In the genomic region with DNA sequence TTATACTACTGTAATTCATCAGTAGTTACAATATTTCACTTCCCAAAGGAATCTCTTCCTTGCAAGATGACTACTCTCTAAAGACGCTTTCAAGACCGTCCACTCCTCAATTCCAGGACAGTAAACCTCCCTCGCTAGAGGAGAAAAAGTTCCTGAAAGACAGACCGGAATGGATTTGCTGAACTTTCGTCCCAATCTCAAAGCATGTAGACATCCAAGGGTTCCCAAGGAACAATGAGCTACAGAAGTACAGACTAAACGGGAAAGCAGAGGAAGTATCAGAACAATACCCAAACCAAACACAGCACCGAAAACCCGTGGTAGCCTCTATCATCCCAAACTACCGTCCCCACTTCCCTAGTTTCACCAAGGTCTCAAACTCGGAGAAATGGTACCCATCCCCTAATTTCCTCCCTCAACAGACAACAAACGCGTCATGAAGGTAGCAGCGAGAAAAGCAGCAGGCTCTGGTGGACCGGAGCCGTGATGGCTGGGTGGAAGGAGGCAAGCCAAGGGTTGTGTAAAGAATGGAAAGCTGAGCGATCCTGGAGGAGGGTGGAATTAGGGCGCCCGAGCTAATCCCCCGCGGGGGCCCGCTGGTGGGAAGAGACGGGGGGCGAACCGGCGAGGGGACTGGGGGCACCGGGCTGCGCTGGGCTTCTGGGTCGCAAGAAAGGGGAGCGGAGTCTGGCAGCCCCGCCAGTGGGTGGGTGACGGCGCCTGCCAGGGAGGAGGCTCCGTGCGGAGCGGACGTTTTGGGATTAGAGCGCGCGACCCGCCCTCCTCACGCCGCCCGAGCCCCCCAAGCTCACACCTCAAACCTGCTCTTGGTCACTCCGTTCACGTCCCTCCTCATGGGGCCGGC, we compare ENCODE assay signal across 1 cellular context.
A peak's percentile ranks its signal among the peaks of the same experiment; 100 is the strongest.
TF ChIP-seq lines count a peak whose summit lies in the region.

No MANE protein-coding gene starts in this region.

TF ChIP-seq in K562, 482 proteins besides CTCF, POLR2A, EP300 and RAD21:
- TF ChIP-seq RUNX1 (IDR thresholded peaks at IDR 0.05; ENCODE audit: low read depth) (no peak), LEF1 (IDR thresholded peaks at IDR 0.05) (no peak), SRSF3 (IDR thresholded peaks at IDR 0.05; ENCODE audit: insufficient read depth, low read length) (0 out of 2 replicates have a peak, but pooled peaks have one; percentile 42), KDM1A (IDR thresholded peaks at IDR 0.05) (no peak), TBP (optimal IDR thresholded peaks at IDR 0.05; ENCODE audit: low read depth, low read length) (no peak), BDP1 (IDR thresholded peaks at IDR 0.05; ENCODE audit: insufficient read depth, insufficient read length) (no peak), SMAD2 (IDR thresholded peaks at IDR 0.05; ENCODE audit: low read depth, low read length) (no peak), HDAC2 (IDR thresholded peaks at IDR 0.05) (0 out of 2 replicates have a peak, but pooled peaks have one; percentile 14), SLC30A9 (CRISPR knock-in tag; IDR thresholded peaks at IDR 0.05) (no peak), ILF3 (IDR thresholded peaks at IDR 0.05; ENCODE audit: borderline replicate concordance) (no peak), CHD1 (IDR thresholded peaks at IDR 0.05; ENCODE audit: low read length) (peak; percentile 84), TCF7L2 (IDR thresholded peaks at IDR 0.05; ENCODE audit: low read depth, low read length) (no peak), ZKSCAN1 (IDR thresholded peaks at IDR 0.05; ENCODE audit: low read depth, low read length) (0 out of 2 replicates have a peak, but pooled peaks have one; percentile 34), RB1 (IDR thresholded peaks at IDR 0.05; ENCODE audit: low read depth) (0 out of 2 replicates have a peak, but pooled peaks have one; percentile 16), KHSRP (IDR thresholded peaks at IDR 0.05) (no peak), ZNF232 (CRISPR knock-in tag; IDR thresholded peaks at IDR 0.05) (no peak), NR2C2 (CRISPR knock-in tag; IDR thresholded peaks at IDR 0.05) (no peak), NR2C2 (tag; IDR thresholded peaks at IDR 0.05) (no peak), ZNF695 (CRISPR knock-in tag; IDR thresholded peaks at IDR 0.05) (no peak), KLF10 (CRISPR knock-in tag; IDR thresholded peaks at IDR 0.05) (no peak), ZBTB7A (IDR thresholded peaks at IDR 0.05; ENCODE audit: borderline replicate concordance, control insufficient read depth, low read depth, low read length) (0 out of 2 replicates have a peak, but pooled peaks have one; percentile 63), NFIX (CRISPR knock-in tag; IDR thresholded peaks at IDR 0.05; ENCODE audit: low read depth) (no peak), PYGO2 (tag; IDR thresholded peaks at IDR 0.05) (no peak), ZNF23 (CRISPR knock-in tag; IDR thresholded peaks at IDR 0.05) (no peak), FOXK2 (conservative IDR thresholded peaks at IDR 0.05 in 1 of 2, IDR thresholded peaks at IDR 0.05 in 1 of 2; ENCODE audit: low read depth in 2 of 2) (no peak), DACH1 (IDR thresholded peaks at IDR 0.05; ENCODE audit: partially characterized antibody) (no peak), PCBP1 (IDR thresholded peaks at IDR 0.05; ENCODE audit: low read depth, low read length, poor library complexity, severe bottlenecking) (no peak), SMAD1 (IDR thresholded peaks at IDR 0.05; ENCODE audit: low read depth, low read length, partially characterized antibody) (peak; percentile 44), HNRNPH1 (optimal IDR thresholded peaks at IDR 0.05; ENCODE audit: low read depth, low read length) (no peak), POLR3G (IDR thresholded peaks at IDR 0.05; ENCODE audit: extremely low read depth, insufficient read length, insufficient replicate concordance) (no peak), HEY1 (CRISPR knock-in tag; IDR thresholded peaks at IDR 0.05; ENCODE audit: borderline replicate concordance) (no peak), ARHGAP35 (IDR thresholded peaks at IDR 0.05; ENCODE audit: partially characterized antibody) (no peak), ZC3H4 (CRISPR knock-in tag; IDR thresholded peaks at IDR 0.05; ENCODE audit: borderline replicate concordance) (0 out of 2 replicates have a peak, but pooled peaks have one; percentile 38), ZNF696 (CRISPR knock-in tag; conservative IDR thresholded peaks at IDR 0.05) (no peak), MEIS2 (IDR thresholded peaks at IDR 0.05; ENCODE audit: partially characterized antibody) (no peak), CTBP1 (IDR thresholded peaks at IDR 0.05; ENCODE audit: borderline replicate concordance) (no peak), JUN (IDR thresholded peaks at IDR 0.05; ENCODE audit: borderline replicate concordance, low read depth, low read length) (no peak), JUN (CRISPR knock-in tag; IDR thresholded peaks at IDR 0.05; ENCODE audit: borderline replicate concordance) (no peak), ZNF324 (CRISPR knock-in tag; IDR thresholded peaks at IDR 0.05) (no peak), SIN3A (IDR thresholded peaks at IDR 0.05; ENCODE audit: borderline replicate concordance in 2 of 2, control insufficient read depth in 1 of 2, low read depth in 2 of 2, low read length in 2 of 2) (0 out of 4 replicates have a peak, but pooled peaks of 1 of the 2 experiments have one; percentile 18), TSC22D4 (tag; IDR thresholded peaks at IDR 0.05) (no peak), PML (IDR thresholded peaks at IDR 0.05; ENCODE audit: low read length) (0 out of 2 replicates have a peak, but pooled peaks have one; percentile 8), ELF2 (CRISPR knock-in tag; IDR thresholded peaks at IDR 0.05) (no peak), NFE2L1 (tag; IDR thresholded peaks at IDR 0.05; ENCODE audit: borderline replicate concordance, low read depth) (no peak)
- TF ChIP-seq, protein P1, sequence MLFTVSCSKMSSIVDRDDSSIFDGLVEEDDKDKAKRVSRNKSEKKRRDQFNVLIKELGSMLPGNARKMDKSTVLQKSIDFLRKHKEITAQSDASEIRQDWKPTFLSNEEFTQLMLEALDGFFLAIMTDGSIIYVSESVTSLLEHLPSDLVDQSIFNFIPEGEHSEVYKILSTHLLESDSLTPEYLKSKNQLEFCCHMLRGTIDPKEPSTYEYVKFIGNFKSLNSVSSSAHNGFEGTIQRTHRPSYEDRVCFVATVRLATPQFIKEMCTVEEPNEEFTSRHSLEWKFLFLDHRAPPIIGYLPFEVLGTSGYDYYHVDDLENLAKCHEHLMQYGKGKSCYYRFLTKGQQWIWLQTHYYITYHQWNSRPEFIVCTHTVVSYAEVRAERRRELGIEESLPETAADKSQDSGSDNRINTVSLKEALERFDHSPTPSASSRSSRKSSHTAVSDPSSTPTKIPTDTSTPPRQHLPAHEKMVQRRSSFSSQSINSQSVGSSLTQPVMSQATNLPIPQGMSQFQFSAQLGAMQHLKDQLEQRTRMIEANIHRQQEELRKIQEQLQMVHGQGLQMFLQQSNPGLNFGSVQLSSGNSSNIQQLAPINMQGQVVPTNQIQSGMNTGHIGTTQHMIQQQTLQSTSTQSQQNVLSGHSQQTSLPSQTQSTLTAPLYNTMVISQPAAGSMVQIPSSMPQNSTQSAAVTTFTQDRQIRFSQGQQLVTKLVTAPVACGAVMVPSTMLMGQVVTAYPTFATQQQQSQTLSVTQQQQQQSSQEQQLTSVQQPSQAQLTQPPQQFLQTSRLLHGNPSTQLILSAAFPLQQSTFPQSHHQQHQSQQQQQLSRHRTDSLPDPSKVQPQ (CRISPR knock-in tag; IDR thresholded peaks at IDR 0.05; ENCODE audit: borderline replicate concordance), result no peak
- TF ChIP-seq, protein P2, sequence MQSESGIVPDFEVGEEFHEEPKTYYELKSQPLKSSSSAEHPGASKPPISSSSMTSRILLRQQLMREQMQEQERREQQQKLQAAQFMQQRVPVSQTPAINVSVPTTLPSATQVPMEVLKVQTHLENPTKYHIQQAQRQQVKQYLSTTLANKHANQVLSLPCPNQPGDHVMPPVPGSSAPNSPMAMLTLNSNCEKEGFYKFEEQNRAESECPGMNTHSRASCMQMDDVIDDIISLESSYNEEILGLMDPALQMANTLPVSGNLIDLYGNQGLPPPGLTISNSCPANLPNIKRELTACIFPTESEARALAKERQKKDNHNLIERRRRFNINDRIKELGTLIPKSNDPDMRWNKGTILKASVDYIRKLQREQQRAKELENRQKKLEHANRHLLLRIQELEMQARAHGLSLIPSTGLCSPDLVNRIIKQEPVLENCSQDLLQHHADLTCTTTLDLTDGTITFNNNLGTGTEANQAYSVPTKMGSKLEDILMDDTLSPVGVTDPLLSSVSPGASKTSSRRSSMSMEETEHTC (IDR thresholded peaks at IDR 0.05), result no peak
- TF ChIP-seq, protein P3, sequence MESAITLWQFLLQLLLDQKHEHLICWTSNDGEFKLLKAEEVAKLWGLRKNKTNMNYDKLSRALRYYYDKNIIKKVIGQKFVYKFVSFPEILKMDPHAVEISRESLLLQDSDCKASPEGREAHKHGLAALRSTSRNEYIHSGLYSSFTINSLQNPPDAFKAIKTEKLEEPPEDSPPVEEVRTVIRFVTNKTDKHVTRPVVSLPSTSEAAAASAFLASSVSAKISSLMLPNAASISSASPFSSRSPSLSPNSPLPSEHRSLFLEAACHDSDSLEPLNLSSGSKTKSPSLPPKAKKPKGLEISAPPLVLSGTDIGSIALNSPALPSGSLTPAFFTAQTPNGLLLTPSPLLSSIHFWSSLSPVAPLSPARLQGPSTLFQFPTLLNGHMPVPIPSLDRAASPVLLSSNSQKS (CRISPR knock-in tag; IDR thresholded peaks at IDR 0.05), result no peak
- TF ChIP-seq, protein P4, sequence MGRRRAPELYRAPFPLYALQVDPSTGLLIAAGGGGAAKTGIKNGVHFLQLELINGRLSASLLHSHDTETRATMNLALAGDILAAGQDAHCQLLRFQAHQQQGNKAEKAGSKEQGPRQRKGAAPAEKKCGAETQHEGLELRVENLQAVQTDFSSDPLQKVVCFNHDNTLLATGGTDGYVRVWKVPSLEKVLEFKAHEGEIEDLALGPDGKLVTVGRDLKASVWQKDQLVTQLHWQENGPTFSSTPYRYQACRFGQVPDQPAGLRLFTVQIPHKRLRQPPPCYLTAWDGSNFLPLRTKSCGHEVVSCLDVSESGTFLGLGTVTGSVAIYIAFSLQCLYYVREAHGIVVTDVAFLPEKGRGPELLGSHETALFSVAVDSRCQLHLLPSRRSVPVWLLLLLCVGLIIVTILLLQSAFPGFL (CRISPR knock-in tag; IDR thresholded peaks at IDR 0.05), result no peak
- TF ChIP-seq, protein P5, sequence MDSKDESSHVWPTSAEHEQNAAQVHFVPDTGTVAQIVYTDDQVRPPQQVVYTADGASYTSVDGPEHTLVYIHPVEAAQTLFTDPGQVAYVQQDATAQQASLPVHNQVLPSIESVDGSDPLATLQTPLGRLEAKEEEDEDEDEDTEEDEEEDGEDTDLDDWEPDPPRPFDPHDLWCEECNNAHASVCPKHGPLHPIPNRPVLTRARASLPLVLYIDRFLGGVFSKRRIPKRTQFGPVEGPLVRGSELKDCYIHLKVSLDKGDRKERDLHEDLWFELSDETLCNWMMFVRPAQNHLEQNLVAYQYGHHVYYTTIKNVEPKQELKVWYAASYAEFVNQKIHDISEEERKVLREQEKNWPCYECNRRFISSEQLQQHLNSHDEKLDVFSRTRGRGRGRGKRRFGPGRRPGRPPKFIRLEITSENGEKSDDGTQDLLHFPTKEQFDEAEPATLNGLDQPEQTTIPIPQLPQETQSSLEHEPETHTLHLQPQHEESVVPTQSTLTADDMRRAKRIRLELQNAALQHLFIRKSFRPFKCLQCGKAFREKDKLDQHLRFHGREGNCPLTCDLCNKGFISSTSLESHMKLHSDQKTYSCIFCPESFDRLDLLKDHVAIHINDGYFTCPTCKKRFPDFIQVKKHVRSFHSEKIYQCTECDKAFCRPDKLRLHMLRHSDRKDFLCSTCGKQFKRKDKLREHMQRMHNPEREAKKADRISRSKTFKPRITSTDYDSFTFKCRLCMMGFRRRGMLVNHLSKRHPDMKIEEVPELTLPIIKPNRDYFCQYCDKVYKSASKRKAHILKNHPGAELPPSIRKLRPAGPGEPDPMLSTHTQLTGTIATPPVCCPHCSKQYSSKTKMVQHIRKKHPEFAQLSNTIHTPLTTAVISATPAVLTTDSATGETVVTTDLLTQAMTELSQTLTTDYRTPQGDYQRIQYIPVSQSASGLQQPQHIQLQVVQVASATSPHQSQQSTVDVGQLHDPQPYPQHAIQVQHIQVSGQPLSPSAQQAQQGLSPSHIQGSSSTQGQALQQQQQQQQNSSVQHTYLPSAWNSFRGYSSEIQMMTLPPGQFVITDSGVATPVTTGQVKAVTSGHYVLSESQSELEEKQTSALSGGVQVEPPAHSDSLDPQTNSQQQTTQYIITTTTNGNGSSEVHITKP (IDR thresholded peaks at IDR 0.05; ENCODE audit: partially characterized antibody), result no peak
- TF ChIP-seq, protein P6, sequence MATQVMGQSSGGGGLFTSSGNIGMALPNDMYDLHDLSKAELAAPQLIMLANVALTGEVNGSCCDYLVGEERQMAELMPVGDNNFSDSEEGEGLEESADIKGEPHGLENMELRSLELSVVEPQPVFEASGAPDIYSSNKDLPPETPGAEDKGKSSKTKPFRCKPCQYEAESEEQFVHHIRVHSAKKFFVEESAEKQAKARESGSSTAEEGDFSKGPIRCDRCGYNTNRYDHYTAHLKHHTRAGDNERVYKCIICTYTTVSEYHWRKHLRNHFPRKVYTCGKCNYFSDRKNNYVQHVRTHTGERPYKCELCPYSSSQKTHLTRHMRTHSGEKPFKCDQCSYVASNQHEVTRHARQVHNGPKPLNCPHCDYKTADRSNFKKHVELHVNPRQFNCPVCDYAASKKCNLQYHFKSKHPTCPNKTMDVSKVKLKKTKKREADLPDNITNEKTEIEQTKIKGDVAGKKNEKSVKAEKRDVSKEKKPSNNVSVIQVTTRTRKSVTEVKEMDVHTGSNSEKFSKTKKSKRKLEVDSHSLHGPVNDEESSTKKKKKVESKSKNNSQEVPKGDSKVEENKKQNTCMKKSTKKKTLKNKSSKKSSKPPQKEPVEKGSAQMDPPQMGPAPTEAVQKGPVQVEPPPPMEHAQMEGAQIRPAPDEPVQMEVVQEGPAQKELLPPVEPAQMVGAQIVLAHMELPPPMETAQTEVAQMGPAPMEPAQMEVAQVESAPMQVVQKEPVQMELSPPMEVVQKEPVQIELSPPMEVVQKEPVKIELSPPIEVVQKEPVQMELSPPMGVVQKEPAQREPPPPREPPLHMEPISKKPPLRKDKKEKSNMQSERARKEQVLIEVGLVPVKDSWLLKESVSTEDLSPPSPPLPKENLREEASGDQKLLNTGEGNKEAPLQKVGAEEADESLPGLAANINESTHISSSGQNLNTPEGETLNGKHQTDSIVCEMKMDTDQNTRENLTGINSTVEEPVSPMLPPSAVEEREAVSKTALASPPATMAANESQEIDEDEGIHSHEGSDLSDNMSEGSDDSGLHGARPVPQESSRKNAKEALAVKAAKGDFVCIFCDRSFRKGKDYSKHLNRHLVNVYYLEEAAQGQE (CRISPR knock-in tag; IDR thresholded peaks at IDR 0.05; ENCODE audit: low read depth), result no peak
